Comparison of ENCODE assay signal across 9 cellular contexts in genomic region chr12:100566887-100567637, GRCh38. TPM values are rescaled to one million over a fixed set of nuclear protein-coding genes. Genes with fewer than 3 reads are reported as not detected.
A peak's percentile ranks its signal among the peaks of the same experiment; 100 is the strongest.
DNase-seq lines count a peak whose midpoint lies in the region; ATAC-seq and TF ChIP-seq lines count a peak whose summit lies in the region.
"Had no signal": no experiment of that assay in that cellular context is flagged by ENCODE, and none has a peak within 500 bp of the region (broad histone marks: within the 10 kb centered on the region; RNA-seq: fewer than 3 reads in every experiment).

No MANE protein-coding gene starts in this region.

- peaks cover 6% of the 10 kb centered on the region for H3K4me1 Mint-ChIP-seq in chondrocyte (ENCODE audit: low read depth)

- CTCF ChIA-PET in HEK293T (lab: Yijun Ruan, JAX): no interaction called here

- ATAC-seq in GM19467 (IDR thresholded peaks at IDR 0.05; ENCODE audit: unreplicated experiment): peak; percentile 93
- peak; percentile 96 for ATAC-seq in HG03432 (IDR thresholded peaks at IDR 0.05; ENCODE audit: unreplicated experiment)

- H3K4me3 Mint-ChIP-seq in chondrocyte (ENCODE audit: unreplicated experiment): no peak overlapping the region
- H3K4me3 Mint-ChIP-seq: stimulated activated naive CD8-positive, alpha-beta T cell treated with anti-CD3 and anti-CD28 coated beads, Interleukin-15, Interleukin-2, amounts not matched to agents 100 ng/mL and 50 ng/mL, for 24 hours had no signal

- TF ChIP-seq CTCF in fibroblast of the aortic adventitia (IDR thresholded peaks at IDR 0.05; ENCODE audit: insufficient read depth, low read length) (no peak), chondrocyte (IDR thresholded peaks at IDR 0.05) (no peak), coronary artery (IDR thresholded peaks at IDR 0.05) (no peak)

- POLR2A ChIA-PET in HEK293T (lab: Yijun Ruan, JAX): no interaction called here

- peak; percentile 14 for DNase-seq in EH (ENCODE audit: low read depth)
- DNase-seq in fibroblast of the aortic adventitia (ENCODE audit: low read depth): peak; percentile 14
- DNase-seq in chondrocyte (ENCODE audit: low spot score): no peak
- DNase-seq in coronary artery (ENCODE audit: low spot score): no peak
- no peak for DNase-seq in iPS-NIHi7 (ENCODE audit: extremely low spot score)
- DNase-seq in HEK293T (ENCODE audit: extremely low spot score): no peak

- H3K27ac ChIP-seq in coronary artery: peak overlapping the region in 1 of 2 donors; percentile 40

- H3K27me3 Mint-ChIP-seq in chondrocyte (ENCODE audit: low read depth): peaks cover 37% of the 10 kb centered on the region

- no peak overlapping the region for H3K4me3 ChIP-seq in fibroblast of the aortic adventitia (ENCODE audit: low read depth, low read length)
- H3K4me3 ChIP-seq in coronary artery: no peak overlapping the region

- no peaks in the 10 kb centered on the region for H3K36me3 Mint-ChIP-seq in chondrocyte (ENCODE audit: low read depth)

- H3K27ac Mint-ChIP-seq in chondrocyte (ENCODE audit: unreplicated experiment): no peak overlapping the region
- H3K27ac Mint-ChIP-seq: stimulated activated naive CD8-positive, alpha-beta T cell treated with anti-CD3 and anti-CD28 coated beads, Interleukin-15, Interleukin-2, amounts not matched to agents 100 ng/mL and 50 ng/mL, for 24 hours had no signal

- H3K9me3 Mint-ChIP-seq in chondrocyte (ENCODE audit: low read depth): no peaks in the 10 kb centered on the region
- H3K9me3 Mint-ChIP-seq: stimulated activated naive CD8-positive, alpha-beta T cell treated with anti-CD3 and anti-CD28 coated beads, Interleukin-15, Interleukin-2, amounts not matched to agents 100 ng/mL and 50 ng/mL, for 24 hours had no signal

TF ChIP-seq in HEK293T, 16 proteins besides CTCF, POLR2A, EP300 and RAD21:
- no peak for TF ChIP-seq SP1 (IDR thresholded peaks at IDR 0.05)
- no peak for TF ChIP-seq FOXM1 (IDR thresholded peaks at IDR 0.05; ENCODE audit: borderline replicate concordance)
- no peak for TF ChIP-seq ELF4 (IDR thresholded peaks at IDR 0.05)
- TF ChIP-seq BHLHE40 (IDR thresholded peaks at IDR 0.05; ENCODE audit: borderline replicate concordance): no peak
- TF ChIP-seq NFRKB (IDR thresholded peaks at IDR 0.05): no peak
- TF ChIP-seq ARNT (IDR thresholded peaks at IDR 0.05): no peak
- no peak for TF ChIP-seq LEF1 (IDR thresholded peaks at IDR 0.05; ENCODE audit: borderline replicate concordance)
- TF ChIP-seq CTBP1 (IDR thresholded peaks at IDR 0.05; ENCODE audit: borderline replicate concordance): no peak
- no peak for TF ChIP-seq ZNF384 (IDR thresholded peaks at IDR 0.05)
- TF ChIP-seq L3MBTL2 (conservative IDR thresholded peaks at IDR 0.05): no peak
- no peak for TF ChIP-seq HDGF (IDR thresholded peaks at IDR 0.05; ENCODE audit: borderline replicate concordance)
- TF ChIP-seq, protein P1, sequence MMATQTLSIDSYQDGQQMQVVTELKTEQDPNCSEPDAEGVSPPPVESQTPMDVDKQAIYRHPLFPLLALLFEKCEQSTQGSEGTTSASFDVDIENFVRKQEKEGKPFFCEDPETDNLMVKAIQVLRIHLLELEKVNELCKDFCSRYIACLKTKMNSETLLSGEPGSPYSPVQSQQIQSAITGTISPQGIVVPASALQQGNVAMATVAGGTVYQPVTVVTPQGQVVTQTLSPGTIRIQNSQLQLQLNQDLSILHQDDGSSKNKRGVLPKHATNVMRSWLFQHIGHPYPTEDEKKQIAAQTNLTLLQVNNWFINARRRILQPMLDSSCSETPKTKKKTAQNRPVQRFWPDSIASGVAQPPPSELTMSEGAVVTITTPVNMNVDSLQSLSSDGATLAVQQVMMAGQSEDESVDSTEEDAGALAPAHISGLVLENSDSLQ (IDR thresholded peaks at IDR 0.05): no peak
- TF ChIP-seq FOXA1 (IDR thresholded peaks at IDR 0.05): no peak
- no peak for TF ChIP-seq FOXK2 (IDR thresholded peaks at IDR 0.05)
- TF ChIP-seq TARDBP (IDR thresholded peaks at IDR 0.05): no peak
- no peak for TF ChIP-seq SUZ12 (IDR thresholded peaks at IDR 0.05)

RNA-seq across cellular contexts. Expression of gene GAS2L3, which starts 6.4 kb away (rescaled TPM):
- 4.2 and 38.0 TPM in 2 replicates for total RNA-seq in fibroblast of the aortic adventitia (ENCODE audit: low replicate concordance)
- total RNA-seq in chondrocyte: 3.6 to 6.3 TPM (median 5.6 TPM) in 3 replicates

Comparison
In these comparisons a context has a peak if more than half of its experiments do, and no peak if none do; other contexts are left out.
1. DNase-seq: peak in EH (single experiment) and fibroblast of the aortic adventitia (single experiment); none in chondrocyte (single experiment), coronary artery (single experiment), iPS-NIHi7 (single experiment) and HEK293T (single experiment).